Comparison of ENCODE assay signal across 9 cellular contexts in genomic region chr12:54371328-54372112, GRCh38. TPM values are rescaled to one million over a fixed set of nuclear protein-coding genes. Genes with fewer than 3 reads are reported as not detected.
DNase-seq lines count a peak whose midpoint lies in the region; ATAC-seq lines count a peak whose summit lies in the region.
"Had no signal": no experiment of that assay in that cellular context is flagged by ENCODE, and none has a peak within 500 bp of the region (broad histone marks: within the 10 kb centered on the region; RNA-seq: fewer than 3 reads in every experiment).

No MANE protein-coding gene starts in this region.

- intact Hi-C loops in posterior vena cava (cut with DNase I): loop anchor here in 1 of 2 donors (10.0 kb wide), 1 partner anchor 387 kb away; the partner anchor contains the start of gene HOXC10

- DNase-seq in DMS79 (lab: John Stamatoyannopoulos, UW) (peak; percentile 82), NCI-H226 (peak; percentile 15), fibroblast of gingiva (ENCODE audit: low read depth) (peak; percentile 37), posterior vena cava (ENCODE audit: low spot score) (peak; percentile 93), NCI-H774 (lab: John Stamatoyannopoulos, UW) (no peak), AG08396 (ENCODE audit: low spot score) (no peak)
- DNase-seq: small intestine had no signal

- ATAC-seq in HG03135 (IDR thresholded peaks at IDR 0.05; ENCODE audit: unreplicated experiment): no peak
- ATAC-seq in GM21515 (IDR thresholded peaks at IDR 0.05; ENCODE audit: unreplicated experiment): no peak

RNA-seq across cellular contexts. Expression of gene GPR84, which starts 7.2 kb away (rescaled TPM):
- total RNA-seq in posterior vena cava: 1 to 10 TPM; 1.6 to 2.5 TPM

RNA-seq across cellular contexts. Expression of gene ZNF385A, which starts 13.0 kb away (rescaled TPM):
- total RNA-seq in posterior vena cava: 10 to 100 TPM; 19.3 to 23.2 TPM

RNA-seq across cellular contexts. Expression of gene COPZ1, which starts 46.6 kb away (rescaled TPM):
- 10 to 100 TPM; 80.2 to 80.6 TPM for total RNA-seq in posterior vena cava

RNA-seq across cellular contexts. Expression of gene ITGA5, which starts 47.5 kb away (rescaled TPM):
- 1,000 to 10,000 TPM in 1 of 2 donors, 100 to 1,000 TPM in 1; 833 to 1,151 TPM for total RNA-seq in posterior vena cava

Comparison
In these comparisons a context has a peak if more than half of its experiments do, and no peak if none do; other contexts are left out.
1. DNase-seq: peak in DMS79 (single experiment), NCI-H226 (single experiment), fibroblast of gingiva (single experiment) and posterior vena cava (single experiment); none in NCI-H774 (single experiment) and AG08396 (single experiment).